Comparison of ENCODE assay signal across 18 cellular contexts in genomic region chr10:131591936-131592335, GRCh38.
"Had no signal": no experiment of that assay in that cellular context is flagged by ENCODE, and none has a peak within 500 bp of the region (broad histone marks: within the 10 kb centered on the region; RNA-seq: fewer than 3 reads in every experiment).

No MANE protein-coding gene starts in this region.

- H3K4me3 ChIP-seq: dorsolateral prefrontal cortex, heart left ventricle, pancreas, stomach had no signal

- H3K4me1 Mint-ChIP-seq: naive B cell, nephron had no signal

- DNase-seq: dorsolateral prefrontal cortex; effector CD8-positive, alpha-beta T cell; heart left ventricle; hypothalamus; kidney glomerular epithelial cell; mesendoderm; naive B cell; occipital lobe; pancreas; right cardiac atrium; small intestine; stimulated activated CD4-positive, alpha-beta T cell treated with anti-CD3 and anti-CD28 coated beads, Interleukin-12 subunit alpha, Interleukin-12 subunit beta, amount 100 ng/mL, for 4 hours; stimulated activated naive CD4-positive, alpha-beta T cell; stomach; substantia nigra had no signal

- H3K27me3 ChIP-seq: pancreas, stomach had no signal

- H3K36me3 Mint-ChIP-seq: naive B cell, type B pancreatic cell had no signal

- H3K36me3 ChIP-seq: heart left ventricle, pancreas, stomach had no signal

- H3K4me1 ChIP-seq: heart left ventricle, pancreas, stomach had no signal

- H3K9me3 Mint-ChIP-seq: type B pancreatic cell had no signal

- H3K27ac ChIP-seq: dorsolateral prefrontal cortex, heart left ventricle, pancreas, stomach had no signal

- ATAC-seq: heart left ventricle, pancreas, right cardiac atrium had no signal

- H3K27me3 Mint-ChIP-seq: progenitor cell of endocrine pancreas had no signal

- H3K4me3 Mint-ChIP-seq: naive B cell, nephron, type B pancreatic cell had no signal

- H3K9me3 ChIP-seq: pancreas had no signal

- H3K27ac Mint-ChIP-seq: naive B cell, nephron, progenitor cell of endocrine pancreas, type B pancreatic cell had no signal
